1 cellular context compared by ENCODE assay signal in the genomic region with DNA sequence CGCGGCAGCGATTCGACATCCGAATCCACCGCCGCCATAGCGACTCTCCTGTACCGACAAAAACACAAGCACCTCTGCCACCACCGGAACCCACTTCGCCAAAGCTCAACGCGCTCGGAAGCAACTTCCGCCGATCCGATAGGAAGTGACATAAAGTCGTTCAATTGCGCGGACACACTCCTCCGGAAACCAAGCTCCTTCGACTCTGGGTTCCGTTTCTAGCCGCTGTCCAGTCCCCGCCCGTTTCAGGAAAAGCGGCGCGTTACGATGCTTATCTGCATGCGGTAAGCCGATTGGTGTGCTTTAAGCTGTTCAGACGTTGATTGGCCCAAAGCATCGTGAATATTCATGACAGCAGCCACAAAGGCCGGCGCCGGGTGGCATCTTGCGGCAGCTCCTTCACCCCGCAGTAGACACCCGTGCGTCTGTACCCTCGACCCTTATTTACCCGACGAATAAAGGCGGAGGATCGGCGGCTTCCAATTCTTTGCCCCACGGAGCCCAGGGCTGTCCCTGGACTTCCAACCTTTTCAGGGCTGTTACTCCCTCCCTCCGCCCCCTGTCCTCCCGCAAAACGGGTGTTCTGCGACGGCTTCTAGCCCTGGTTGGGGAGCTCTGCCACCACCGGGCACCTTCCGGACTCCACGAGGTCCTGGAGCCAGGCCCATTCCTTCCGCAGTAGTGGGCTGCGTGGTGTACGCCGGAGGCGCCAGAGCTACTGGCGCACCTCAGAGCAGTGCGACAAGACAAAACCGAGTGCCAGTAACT.
TF ChIP-seq lines count a peak whose summit lies in the region.

A gene with protein sequence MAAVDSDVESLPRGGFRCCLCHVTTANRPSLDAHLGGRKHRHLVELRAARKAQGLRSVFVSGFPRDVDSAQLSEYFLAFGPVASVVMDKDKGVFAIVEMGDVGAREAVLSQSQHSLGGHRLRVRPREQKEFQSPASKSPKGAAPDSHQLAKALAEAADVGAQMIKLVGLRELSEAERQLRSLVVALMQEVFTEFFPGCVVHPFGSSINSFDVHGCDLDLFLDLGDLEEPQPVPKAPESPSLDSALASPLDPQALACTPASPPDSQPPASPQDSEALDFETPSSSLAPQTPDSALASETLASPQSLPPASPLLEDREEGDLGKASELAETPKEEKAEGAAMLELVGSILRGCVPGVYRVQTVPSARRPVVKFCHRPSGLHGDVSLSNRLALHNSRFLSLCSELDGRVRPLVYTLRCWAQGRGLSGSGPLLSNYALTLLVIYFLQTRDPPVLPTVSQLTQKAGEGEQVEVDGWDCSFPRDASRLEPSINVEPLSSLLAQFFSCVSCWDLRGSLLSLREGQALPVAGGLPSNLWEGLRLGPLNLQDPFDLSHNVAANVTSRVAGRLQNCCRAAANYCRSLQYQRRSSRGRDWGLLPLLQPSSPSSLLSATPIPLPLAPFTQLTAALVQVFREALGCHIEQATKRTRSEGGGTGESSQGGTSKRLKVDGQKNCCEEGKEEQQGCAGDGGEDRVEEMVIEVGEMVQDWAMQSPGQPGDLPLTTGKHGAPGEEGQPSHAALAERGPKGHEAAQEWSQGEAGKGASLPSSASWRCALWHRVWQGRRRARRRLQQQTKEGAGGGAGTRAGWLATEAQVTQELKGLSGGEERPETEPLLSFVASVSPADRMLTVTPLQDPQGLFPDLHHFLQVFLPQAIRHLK (minus strand): TSS at position 76 of the 768 bp plus-strand sequence. CDS start 38 bp downstream, at position 38.

TF ChIP-seq in HCT116, 20 proteins besides CTCF, POLR2A, EP300 and RAD21 (continued from another document):
- TF ChIP-seq ZBTB33 (IDR thresholded peaks at IDR 0.05; ENCODE audit: extremely low read depth, insufficient replicate concordance, low read length) (peak; percentile 67), YY1 (IDR thresholded peaks at IDR 0.05; ENCODE audit: extremely low read depth, insufficient replicate concordance, low read depth, low read length) (peak; percentile 77)
